Comparison of ENCODE assay signal across 19 cellular contexts in the genomic region with DNA sequence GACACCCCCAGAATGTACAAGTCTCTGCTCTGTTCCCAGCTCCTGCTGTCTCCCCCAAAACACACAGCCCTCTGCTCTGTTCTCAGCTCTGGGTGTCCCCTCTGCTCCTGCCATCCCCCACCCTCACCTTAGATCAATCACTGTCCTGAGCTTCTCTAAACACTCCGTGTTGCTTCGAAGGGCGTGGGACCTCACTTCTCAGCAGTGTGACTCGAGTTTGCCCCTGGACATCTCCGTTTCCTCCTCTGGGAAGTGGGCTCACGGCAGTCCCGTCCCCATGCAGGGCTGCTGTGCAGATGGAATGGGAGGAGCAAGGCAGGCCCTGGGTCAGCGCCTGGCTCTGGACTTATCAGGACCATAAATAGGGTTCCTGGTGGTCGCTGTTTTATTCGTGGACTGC.
DNase-seq lines count a peak whose midpoint lies in the region; ATAC-seq and TF ChIP-seq lines count a peak whose summit lies in the region.
"Had no signal": no experiment of that assay in that cellular context is flagged by ENCODE, and none has a peak within 500 bp of the region (broad histone marks: within the 10 kb centered on the region; RNA-seq: fewer than 3 reads in every experiment).

No MANE protein-coding gene starts in this region.

- no peak overlapping the region for H3K4me2 ChIP-seq in mammary epithelial cell (ENCODE audit: insufficient read depth, low read depth, low read length)
- H3K4me2 ChIP-seq: KMS-11 had no signal

- H3K79me2 ChIP-seq in mammary epithelial cell (ENCODE audit: insufficient read depth, low read length), result no peaks in the 10 kb centered on the region

- H3K27ac ChIP-seq in mammary epithelial cell (ENCODE audit: insufficient read depth, low read depth, low read length) (no peak overlapping the region), psoas muscle (no peak overlapping the region)
- H3K27ac ChIP-seq: KMS-11 had no signal

- H3K27me3 Mint-ChIP-seq in T-helper 1 cell treated with Interleukin-12 subunit alpha and Interleukin-12 subunit beta and Interleukin-4 antibody, amounts not matched to agents 30 μg/mL and 1 μg/mL, for 36 hours (ENCODE audit: low read depth), result peaks cover 5% of the 10 kb centered on the region
- H3K27me3 Mint-ChIP-seq in MCF 10A (ENCODE audit: insufficient read depth, unreplicated experiment), result peaks cover 5% of the 10 kb centered on the region
- H3K27me3 Mint-ChIP-seq in effector memory CD8-positive, alpha-beta T cell, result peaks cover 17 to 54% of the 10 kb centered on the region in 2 donors

- CTCF ChIA-PET in MCF 10A (lab: Yijun Ruan, JAX) (interaction anchor here (0.5 to 0.6 kb wide), 2 partner anchors 385 to 414 kb away, joined by 3 read pairs; no protein-coding TSS in a partner anchor), mammary epithelial cell (lab: Charles Lee; ENCODE audit: low non-redundant PET) (no interaction called here)

- TF ChIP-seq CTCF in MCF 10A (IDR thresholded peaks at IDR 0.05; ENCODE audit: unreplicated experiment) (no peak), mammary epithelial cell (conservative IDR thresholded peaks at IDR 0.05 in 1 of 2, IDR thresholded peaks at IDR 0.05 in 1 of 2; ENCODE audit: extremely low read depth in 1 of 2, insufficient read depth in 1 of 2, low read depth in 1 of 2, low read length in 2 of 2) (no peak), psoas muscle (IDR thresholded peaks at IDR 0.05) (no peak)

- no peak for ATAC-seq in effector memory CD8-positive, alpha-beta T cell (replicated peaks)
- no peak for ATAC-seq in psoas muscle

- DNase-seq in T-helper 1 cell (no peak), MCF 10A (ENCODE audit: unreplicated experiment) (no peak), mammary epithelial cell (no peak), posterior vena cava (ENCODE audit: low spot score) (peak; percentile 60), pons (ENCODE audit: low spot score) (no peak), psoas muscle (no peak)
- no peak for DNase-seq in effector memory CD8-positive, alpha-beta T cell
- DNase-seq: AML-193; DND-41; HCEC 1CT; IMR-90; MV-4-11; NCI-H1105 treated with DMSO at 0.1 percent for 48 hours; NCI-H2029 treated with DMSO at 0.1 percent for 48 hours; NCI-H226; NK-92 treated with Interleukin-12 subunit alpha and Interleukin-12 subunit beta, amount 100 ng/mL, for 24 hours had no signal

- no peaks in the 10 kb centered on the region for H3K36me3 ChIP-seq in mammary epithelial cell (ENCODE audit: insufficient read depth, low read length)
- H3K36me3 ChIP-seq in psoas muscle (ENCODE audit: insufficient read depth in 1 of 2, low read depth in 1 of 2), result no peaks in the 10 kb centered on the region

- intact Hi-C loops in MCF 10A (cut with micrococcal nuclease) (no loop called here), mammary epithelial cell (cut with micrococcal nuclease) (no loop called here), posterior vena cava (cut with DNase I) (no loop called here), psoas muscle (cut with DNase I) (no loop called here)

- in situ Hi-C loops in mammary epithelial cell (cut with MboI; ENCODE audit: low sequenced_read_pairs in 2 of 2), result no loop called here

- dilution Hi-C loops in mammary epithelial cell (cut with HindIII; ENCODE audit: low sequenced_read_pairs), result no loop called here

- H3K4me1 ChIP-seq in mammary epithelial cell (ENCODE audit: insufficient read depth, low read length) (no peaks in the 10 kb centered on the region), psoas muscle (no peaks in the 10 kb centered on the region)

- POLR2A ChIA-PET in MCF 10A (lab: Yijun Ruan, JAX), result no interaction called here

- H3K9me3 Mint-ChIP-seq in T-helper 1 cell treated with Interleukin-12 subunit alpha and Interleukin-12 subunit beta and Interleukin-4 antibody, amounts not matched to agents 30 μg/mL and 1 μg/mL, for 36 hours, result peaks cover 16% of the 10 kb centered on the region
- no peaks in the 10 kb centered on the region for H3K9me3 Mint-ChIP-seq in MCF 10A (ENCODE audit: unreplicated experiment)
- no peaks in the 10 kb centered on the region for H3K9me3 Mint-ChIP-seq in effector memory CD8-positive, alpha-beta T cell

- no peak overlapping the region for H3K9ac ChIP-seq in mammary epithelial cell (ENCODE audit: insufficient read depth, low read length)
- H3K9ac ChIP-seq: KMS-11 had no signal

- peaks cover 1% of the 10 kb centered on the region for H3K36me3 Mint-ChIP-seq in T-helper 1 cell treated with Interleukin-12 subunit alpha and Interleukin-12 subunit beta and Interleukin-4 antibody, amounts not matched to agents 30 μg/mL and 1 μg/mL, for 36 hours (ENCODE audit: low read depth)
- H3K36me3 Mint-ChIP-seq in MCF 10A (ENCODE audit: insufficient read depth, unreplicated experiment), result peaks cover 4% of the 10 kb centered on the region
- peaks cover 6% of the 10 kb centered on the region for H3K36me3 Mint-ChIP-seq in effector memory CD8-positive, alpha-beta T cell (ENCODE audit: insufficient read depth)
- H3K36me3 Mint-ChIP-seq: CD14-positive monocyte had no signal

- H3K4me3 ChIP-seq in mammary epithelial cell (replicated peaks in 1 of 3; ENCODE audit: insufficient read depth in 1 of 3, low read depth in 2 of 3, low read length in 3 of 3) (no peak overlapping the region), psoas muscle (no peak overlapping the region)

- H2AFZ ChIP-seq in mammary epithelial cell (ENCODE audit: low read depth, low read length), result no peak overlapping the region

- H3K9me3 ChIP-seq in mammary epithelial cell (replicated peaks; ENCODE audit: insufficient read depth, low read length) (no peaks in the 10 kb centered on the region), psoas muscle (peaks cover 4% of the 10 kb centered on the region)

- peaks cover 21% of the 10 kb centered on the region for H3K4me1 Mint-ChIP-seq in T-helper 1 cell treated with Interleukin-12 subunit alpha and Interleukin-12 subunit beta and Interleukin-4 antibody, amounts not matched to agents 30 μg/mL and 1 μg/mL, for 36 hours (ENCODE audit: low read depth)
- H3K4me1 Mint-ChIP-seq in MCF 10A (ENCODE audit: insufficient read depth, unreplicated experiment), result peaks cover 10% of the 10 kb centered on the region
- H3K4me1 Mint-ChIP-seq in effector memory CD8-positive, alpha-beta T cell (ENCODE audit: low read depth in 2 of 2), result peaks cover 0 to 18% of the 10 kb centered on the region in 2 donors
- H3K4me1 Mint-ChIP-seq: CD14-positive monocyte had no signal

- peak overlapping the region; percentile 46 for H3K27ac Mint-ChIP-seq in T-helper 1 cell treated with Interleukin-12 subunit alpha and Interleukin-12 subunit beta and Interleukin-4 antibody, amounts not matched to agents 30 μg/mL and 1 μg/mL, for 36 hours
- H3K27ac Mint-ChIP-seq in MCF 10A (ENCODE audit: low read depth, unreplicated experiment), result peak overlapping the region; percentile 35
- H3K27ac Mint-ChIP-seq in effector memory CD8-positive, alpha-beta T cell, result peak overlapping the region; percentile 31 to 97
- H3K27ac Mint-ChIP-seq: CD14-positive monocyte had no signal

- H3K27me3 ChIP-seq in mammary epithelial cell (ENCODE audit: insufficient read depth, low read length), result peaks cover 3% of the 10 kb centered on the region
- H3K27me3 ChIP-seq in psoas muscle (ENCODE audit: insufficient read depth in 3 of 3, low read length in 2 of 3), result peaks cover 0 to 56% (median 24%) of the 10 kb centered on the region in 3 donors

- H3K4me3 Mint-ChIP-seq in T-helper 1 cell treated with Interleukin-12 subunit alpha and Interleukin-12 subunit beta and Interleukin-4 antibody, amounts not matched to agents 30 μg/mL and 1 μg/mL, for 36 hours, result no peak overlapping the region
- no peak overlapping the region for H3K4me3 Mint-ChIP-seq in MCF 10A (ENCODE audit: unreplicated experiment)
- no peak overlapping the region for H3K4me3 Mint-ChIP-seq in effector memory CD8-positive, alpha-beta T cell

- no TSS peak for BruUV-seq in MCF 10A (replicated peaks; lab: Mats Ljungman, UMichigan)
- BruUV-seq in mammary epithelial cell (replicated peaks; lab: Mats Ljungman, UMichigan), result no TSS peak

- WGBS in mammary epithelial cell (ENCODE audit: low coverage, missing lambda C conversion rate), result 75% methylated on average over 10 of the region's 10 CpGs
- 31 to 41% (median 38%) methylated on average over 10 of the region's 10 CpGs for WGBS in psoas muscle, 3 donors

- H4K20me1 ChIP-seq in mammary epithelial cell (ENCODE audit: insufficient read depth, low read length), result no peaks in the 10 kb centered on the region
